ENCODE assay signal across 12 cellular contexts in genomic region chr5:158431369-158432029, GRCh38.
DNase-seq lines count a peak whose midpoint lies in the region; ATAC-seq and TF ChIP-seq lines count a peak whose summit lies in the region.
"Had no signal": no experiment of that assay in that cellular context is flagged by ENCODE, and none has a peak within 500 bp of the region (broad histone marks: within the 10 kb centered on the region; RNA-seq: fewer than 3 reads in every experiment).

No MANE protein-coding gene starts in this region.

- no peak overlapping the region for H3K4me3 Mint-ChIP-seq in activated naive CD4-positive, alpha-beta T cell treated with anti-CD3 and anti-CD28 coated beads, Interleukin-2, amount 10 ng/mL, durations not matched to agents 7 days and 5 days
- H3K4me3 Mint-ChIP-seq: activated T-helper 17 cell treated with anti-CD3 and anti-CD28 coated beads, Interleukin-2, amount 50 U/mL, for 72 hours had no signal

- TF ChIP-seq EP300 in upper lobe of left lung (IDR thresholded peaks at IDR 0.05), result no peak

- H3K4me2 ChIP-seq in OCI-LY1 (ENCODE audit: low read length), result no peak overlapping the region

- H3K27ac Mint-ChIP-seq in activated naive CD4-positive, alpha-beta T cell treated with anti-CD3 and anti-CD28 coated beads, Interleukin-2, amount 10 ng/mL, durations not matched to agents 7 days and 5 days, result peak overlapping the region; percentile 40
- H3K27ac Mint-ChIP-seq: activated T-helper 17 cell treated with anti-CD3 and anti-CD28 coated beads, Interleukin-2, amount 50 U/mL, for 72 hours had no signal

- H3K4me1 Mint-ChIP-seq in activated naive CD4-positive, alpha-beta T cell treated with anti-CD3 and anti-CD28 coated beads, Interleukin-2, amount 10 ng/mL, durations not matched to agents 7 days and 5 days, result peaks cover 49% of the 10 kb centered on the region

- no peak for TF ChIP-seq CTCF in OCI-LY1 (IDR thresholded peaks at IDR 0.05; ENCODE audit: low read length)
- TF ChIP-seq CTCF in right atrium auricular region (IDR thresholded peaks at IDR 0.05), result no peak
- TF ChIP-seq CTCF in upper lobe of left lung (IDR thresholded peaks at IDR 0.05), result no peak

- H3K4me3 ChIP-seq in OCI-LY1 (ENCODE audit: low read depth, low read length, poor library complexity, severe bottlenecking), result no peak overlapping the region
- H3K4me3 ChIP-seq in right atrium auricular region, result no peak overlapping the region
- no peak overlapping the region for H3K4me3 ChIP-seq in upper lobe of left lung

- CTCF ChIA-PET in activated naive CD4-positive, alpha-beta T cell treated with anti-CD3 and anti-CD28 coated beads, Interleukin-2, amount 10 ng/mL, durations not matched to agents 7 days and 5 days (lab: Charles Lee), result interaction anchor here (0.7 to 0.9 kb wide), 3 partner anchors 10 to 906 kb away, joined by 3 read pairs; no protein-coding TSS in a partner anchor

- H3K36me3 ChIP-seq in OCI-LY1 (ENCODE audit: insufficient read depth, low read length) (no peaks in the 10 kb centered on the region), right atrium auricular region (no peaks in the 10 kb centered on the region), upper lobe of left lung (no peaks in the 10 kb centered on the region)
- H3K36me3 ChIP-seq: neutrophil had no signal

- peak; percentile 41 to 82 for ATAC-seq in upper lobe of left lung (ENCODE audit: low FRiP score in 2 of 2)
- ATAC-seq: activated T-helper 17 cell treated with anti-CD3 and anti-CD28 coated beads, Interleukin-2, amount 50 U/mL, for 72 hours; esophagus mucosa had no signal

- H3K9ac ChIP-seq in OCI-LY1 (ENCODE audit: low read length), result no peak overlapping the region

- H3K9me3 ChIP-seq in OCI-LY1 (ENCODE audit: low read length) (no peaks in the 10 kb centered on the region), right atrium auricular region (peaks cover 0 to 6% of the 10 kb centered on the region in 2 donors), upper lobe of left lung (no peaks in the 10 kb centered on the region)
- H3K9me3 ChIP-seq: neutrophil had no signal

- no peak for TF ChIP-seq POLR2A in upper lobe of left lung (IDR thresholded peaks at IDR 0.05)

- no peak for DNase-seq in activated naive CD4-positive, alpha-beta T cell treated with anti-CD3 and anti-CD28 coated beads, Interleukin-2, amount 10 ng/mL, durations not matched to agents 7 days and 5 days
- DNase-seq in activated naive CD4-positive, alpha-beta T cell treated with Interleukin-2 at 50 U/mL for 16 hours, result no peak
- DNase-seq in right atrium auricular region (ENCODE audit: low spot score) (no peak), upper lobe of left lung (no peak), NCI-H526 treated with DMSO at 0.1 percent for 48 hours (lab: John Stamatoyannopoulos, UW) (no peak), AML-193 (lab: John Stamatoyannopoulos, UW) (no peak)
- no peak for DNase-seq in stimulated activated CD4-positive, alpha-beta T cell treated with anti-CD3 and anti-CD28 coated beads, Interleukin-4, amount 100 ng/mL, for 24 hours
- DNase-seq: NCI-H1436 treated with DMSO at 0.1 percent for 48 hours had no signal

- H3K27me3 ChIP-seq in OCI-LY1 (ENCODE audit: insufficient read depth, low read length) (no peaks in the 10 kb centered on the region), right atrium auricular region (no peaks in the 10 kb centered on the region), upper lobe of left lung (no peaks in the 10 kb centered on the region)
- H3K27me3 ChIP-seq: neutrophil had no signal

- peaks cover 60% of the 10 kb centered on the region for H3K4me1 ChIP-seq in OCI-LY1 (ENCODE audit: insufficient read depth, low read length, severe bottlenecking)
- peaks cover 0 to 5% of the 10 kb centered on the region in 2 donors for H3K4me1 ChIP-seq in right atrium auricular region
- H3K4me1 ChIP-seq in upper lobe of left lung, result no peaks in the 10 kb centered on the region

- H3K9me3 Mint-ChIP-seq in activated naive CD4-positive, alpha-beta T cell treated with anti-CD3 and anti-CD28 coated beads, Interleukin-2, amount 10 ng/mL, durations not matched to agents 7 days and 5 days, result peaks cover 4% of the 10 kb centered on the region

- no peaks in the 10 kb centered on the region for H4K20me1 ChIP-seq in OCI-LY1 (ENCODE audit: insufficient read depth, low read length)

- no peak overlapping the region for H2AFZ ChIP-seq in OCI-LY1 (ENCODE audit: low read length)

- H3K79me2 ChIP-seq in OCI-LY1 (ENCODE audit: insufficient read depth, low read length), result no peaks in the 10 kb centered on the region

- H3K27ac ChIP-seq in OCI-LY1 (ENCODE audit: low read depth, low read length, poor library complexity, severe bottlenecking) (peak overlapping the region; percentile 53), right atrium auricular region (peak overlapping the region; percentile 61 to 73), upper lobe of left lung (peak overlapping the region in 2 of 4 donors; percentile 4 to 32)
- H3K27ac ChIP-seq: neutrophil had no signal

- no peaks in the 10 kb centered on the region for H3K9me2 ChIP-seq in OCI-LY1 (ENCODE audit: low read depth, low read length)

- no peaks in the 10 kb centered on the region for H3K27me3 Mint-ChIP-seq in activated naive CD4-positive, alpha-beta T cell treated with anti-CD3 and anti-CD28 coated beads, Interleukin-2, amount 10 ng/mL, durations not matched to agents 7 days and 5 days
- H3K27me3 Mint-ChIP-seq: activated T-helper 17 cell treated with anti-CD3 and anti-CD28 coated beads, Interleukin-2, amount 50 U/mL, for 72 hours had no signal

- H3F3A ChIP-seq in OCI-LY1 (ENCODE audit: insufficient read depth, low read length), result no peaks in the 10 kb centered on the region

- peaks cover 5% of the 10 kb centered on the region for H3K36me3 Mint-ChIP-seq in activated naive CD4-positive, alpha-beta T cell treated with anti-CD3 and anti-CD28 coated beads, Interleukin-2, amount 10 ng/mL, durations not matched to agents 7 days and 5 days

- WGBS in upper lobe of left lung, 2 donors, result 94 to 100% methylated on average over 1 of the region's 1 CpG
